22 cellular contexts compared by ENCODE assay signal in the genomic region with DNA sequence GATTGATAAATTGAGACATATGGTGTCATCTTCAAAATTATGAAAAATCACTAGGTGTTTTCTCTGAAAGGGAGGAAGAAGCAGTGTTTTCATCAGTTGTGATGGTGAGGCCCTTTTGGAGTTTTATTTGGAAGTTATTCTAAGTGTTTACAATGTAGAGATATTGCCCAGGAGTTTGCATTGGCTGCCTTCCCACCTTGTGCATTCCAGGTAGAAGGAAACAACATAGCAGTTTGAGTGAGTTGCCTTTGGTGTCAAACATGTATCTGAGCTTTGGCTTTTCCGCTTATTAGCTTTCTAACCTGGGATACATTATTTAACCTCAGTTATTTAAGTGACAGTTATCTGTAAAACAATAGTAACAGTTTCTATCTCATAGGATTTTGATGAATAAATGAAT.
DNase-seq lines count a peak whose midpoint lies in the region; ATAC-seq, FAIRE-seq and TF ChIP-seq lines count a peak whose summit lies in the region.
"Had no signal": no experiment of that assay in that cellular context is flagged by ENCODE, and none has a peak within 500 bp of the region (broad histone marks: within the 10 kb centered on the region; RNA-seq: fewer than 3 reads in every experiment).

No MANE protein-coding gene starts in this region.

- WGBS in esophagus muscularis mucosa, result 92% methylated on average over 1 of the region's 1 CpG
- WGBS in stomach, 5 donors, result 41 to 78% (median 67%) methylated on average over 1 of the region's 1 CpG

- no peak for ATAC-seq in GM21515 (IDR thresholded peaks at IDR 0.05; ENCODE audit: unreplicated experiment)
- ATAC-seq in T-helper 17 cell, result no peak
- ATAC-seq: HepG2 had no signal

- H3K27me3 Mint-ChIP-seq in T-helper 17 cell, result no peaks in the 10 kb centered on the region
- H3K27me3 Mint-ChIP-seq: CD8-positive, alpha-beta memory T cell had no signal

- no peaks in the 10 kb centered on the region for H3K27me3 ChIP-seq in Loucy (ENCODE audit: insufficient read depth, low read length, poor library complexity, severe bottlenecking)
- no peaks in the 10 kb centered on the region for H3K27me3 ChIP-seq in esophagus muscularis mucosa
- H3K27me3 ChIP-seq in stomach, result no peaks in the 10 kb centered on the region
- H3K27me3 ChIP-seq: BE2C, SJCRH30 had no signal

- no peak overlapping the region for H2AFZ ChIP-seq in Loucy (ENCODE audit: low read length)
- H2AFZ ChIP-seq: GM23248, PC-9 had no signal

- H3K27ac ChIP-seq in esophagus muscularis mucosa (replicated peaks in 1 of 4), result no peak overlapping the region
- peak overlapping the region in 2 of 5 donors; percentile 8 to 23 for H3K27ac ChIP-seq in stomach
- H3K27ac ChIP-seq: GM23248, KMS-11, PC-9, SJCRH30 had no signal

- no peak for TF ChIP-seq CTCF in Loucy (conservative IDR thresholded peaks at IDR 0.05; ENCODE audit: low read length)
- TF ChIP-seq CTCF in esophagus muscularis mucosa (IDR thresholded peaks at IDR 0.05), result no peak
- no peak for TF ChIP-seq CTCF in stomach (IDR thresholded peaks at IDR 0.05)

- no peak for TF ChIP-seq POLR2A in GM12891 (IDR thresholded peaks at IDR 0.05; ENCODE audit: low read depth, low read length)
- no peak for TF ChIP-seq POLR2A in esophagus muscularis mucosa (IDR thresholded peaks at IDR 0.05; ENCODE audit: low read depth)
- TF ChIP-seq POLR2A in stomach (IDR thresholded peaks at IDR 0.05), result no peak

- H3K4me1 Mint-ChIP-seq in T-helper 17 cell, result peaks cover 11% of the 10 kb centered on the region

- H3K9me2 ChIP-seq in Loucy (replicated peaks; ENCODE audit: low read depth, low read length), result no peaks in the 10 kb centered on the region

- H3K36me3 Mint-ChIP-seq in T-helper 17 cell (ENCODE audit: low read depth), result no peaks in the 10 kb centered on the region

- no peak overlapping the region for H3K4me3 ChIP-seq in Loucy (ENCODE audit: low read length, poor library complexity, severe bottlenecking)
- H3K4me3 ChIP-seq in esophagus muscularis mucosa, result no peak overlapping the region
- H3K4me3 ChIP-seq in stomach, result no peak overlapping the region
- H3K4me3 ChIP-seq: GM23248, PC-9, SJCRH30 had no signal

- peak overlapping the region; percentile 52 for H3K9ac ChIP-seq in Loucy (ENCODE audit: low read depth, low read length, poor library complexity, severe bottlenecking)
- H3K9ac ChIP-seq: GM23248, KMS-11 had no signal

- H3K4me1 ChIP-seq in Loucy (ENCODE audit: insufficient read depth, low read length, poor library complexity, severe bottlenecking), result peaks cover 44% of the 10 kb centered on the region
- peaks cover 7 to 32% (median 20%) of the 10 kb centered on the region in 4 donors for H3K4me1 ChIP-seq in esophagus muscularis mucosa
- peaks cover 9 to 30% (median 18%) of the 10 kb centered on the region in 4 donors for H3K4me1 ChIP-seq in stomach
- H3K4me1 ChIP-seq: SJCRH30 had no signal

- DNase-seq in GM12891 (ENCODE audit: insufficient read length, low spot score), result no peak
- peak; percentile 47 for DNase-seq in esophagus muscularis mucosa (ENCODE audit: extremely low spot score)
- peak; percentile 58 for DNase-seq in stomach
- no peak for DNase-seq in NCI-H187 treated with DMSO at 0.1 percent for 48 hours (lab: John Stamatoyannopoulos, UW)
- DNase-seq in T-helper 17 cell, result no peak
- no peak for DNase-seq in T-helper 9 cell
- DNase-seq: BE2C; CD8-positive, alpha-beta memory T cell; DMS79 treated with DMSO at 0.1 percent for 48 hours; GM23248; NCI-H1092 treated with DMSO at 0.1 percent for 48 hours; NCI-H1930; NCI-H2171 treated with DMSO at 0.1 percent for 48 hours; NCI-H446 treated with DMSO at 0.1 percent for 48 hours; NCI-H748 treated with DMSO at 0.1 percent for 48 hours; PC-9; SJCRH30; SW 1271 had no signal

- H3K9me3 ChIP-seq in Loucy (ENCODE audit: insufficient read depth, low read depth, low read length), result no peaks in the 10 kb centered on the region
- no peaks in the 10 kb centered on the region for H3K9me3 ChIP-seq in esophagus muscularis mucosa
- H3K9me3 ChIP-seq in stomach, result no peaks in the 10 kb centered on the region
- H3K9me3 ChIP-seq in T-helper 17 cell (ENCODE audit: control insufficient read depth, low read length, poor library complexity, severe bottlenecking), result no peaks in the 10 kb centered on the region
- H3K9me3 ChIP-seq: BE2C, SJCRH30 had no signal

- no peaks in the 10 kb centered on the region for H3K79me2 ChIP-seq in Loucy (ENCODE audit: insufficient read depth, low read length)

- H4K20me1 ChIP-seq in Loucy (ENCODE audit: insufficient read depth, low read length, poor library complexity, severe bottlenecking), result no peaks in the 10 kb centered on the region

- TF ChIP-seq EP300 in esophagus muscularis mucosa (IDR thresholded peaks at IDR 0.05) (no peak), stomach (IDR thresholded peaks at IDR 0.05) (no peak)

- intact Hi-C loops in esophagus muscularis mucosa (cut with DNase I), result no loop called here
- intact Hi-C loops in stomach (cut with DNase I; ENCODE audit: low total_unique reads), result no loop called here

- peak; percentile 23 for FAIRE-seq in GM12891 (lab: Jason Lieb, UNC)
- FAIRE-seq: HepG2 had no signal

- peaks cover 17% of the 10 kb centered on the region for H3F3A ChIP-seq in Loucy (ENCODE audit: low read depth)

- H3K4me3 Mint-ChIP-seq in T-helper 17 cell, result no peak overlapping the region

- H3K36me3 ChIP-seq in Loucy (ENCODE audit: insufficient read depth, low read length), result peaks cover 16% of the 10 kb centered on the region; the same call in 1 of the 2 replicates
- peaks cover 0 to 12% (median 1%) of the 10 kb centered on the region in 4 donors for H3K36me3 ChIP-seq in esophagus muscularis mucosa
- H3K36me3 ChIP-seq in stomach, result peaks cover 0 to 34% (median 12%) of the 10 kb centered on the region in 4 donors

- H3K27ac Mint-ChIP-seq in T-helper 17 cell, result no peak overlapping the region

- H3K4me2 ChIP-seq in Loucy (ENCODE audit: low read depth, low read length, poor library complexity, severe bottlenecking), result peak overlapping the region; percentile 77
- H3K4me2 ChIP-seq: KMS-11, PC-9 had no signal

TF ChIP-seq in GM12891, 5 proteins besides CTCF, POLR2A, EP300 and RAD21:
- no peak for TF ChIP-seq POLR2AphosphoS5 (IDR thresholded peaks at IDR 0.05; ENCODE audit: low read depth, low read length)
- no peak for TF ChIP-seq PAX5 (IDR thresholded peaks at IDR 0.05; ENCODE audit: insufficient read depth, low read length, severe bottlenecking)
- TF ChIP-seq TAF1 (IDR thresholded peaks at IDR 0.05; ENCODE audit: low read depth, low read length), result no peak
- TF ChIP-seq POU2F2 (IDR thresholded peaks at IDR 0.05; ENCODE audit: low read depth, low read length), result no peak
- TF ChIP-seq SPI1 (IDR thresholded peaks at IDR 0.05; ENCODE audit: low read depth, low read length), result no peak

Comparison
In these comparisons a context has a peak if more than half of its experiments do, and no peak if none do; other contexts are left out.
1. DNase-seq: peak in esophagus muscularis mucosa (single experiment) and stomach (single experiment); none in GM12891 (single experiment), NCI-H187 treated with DMSO at 0.1 percent for 48 hours (single experiment), T-helper 17 cell (0 of 3) and T-helper 9 cell (single experiment).